1 cellular context compared by ENCODE assay signal in the genomic region with DNA sequence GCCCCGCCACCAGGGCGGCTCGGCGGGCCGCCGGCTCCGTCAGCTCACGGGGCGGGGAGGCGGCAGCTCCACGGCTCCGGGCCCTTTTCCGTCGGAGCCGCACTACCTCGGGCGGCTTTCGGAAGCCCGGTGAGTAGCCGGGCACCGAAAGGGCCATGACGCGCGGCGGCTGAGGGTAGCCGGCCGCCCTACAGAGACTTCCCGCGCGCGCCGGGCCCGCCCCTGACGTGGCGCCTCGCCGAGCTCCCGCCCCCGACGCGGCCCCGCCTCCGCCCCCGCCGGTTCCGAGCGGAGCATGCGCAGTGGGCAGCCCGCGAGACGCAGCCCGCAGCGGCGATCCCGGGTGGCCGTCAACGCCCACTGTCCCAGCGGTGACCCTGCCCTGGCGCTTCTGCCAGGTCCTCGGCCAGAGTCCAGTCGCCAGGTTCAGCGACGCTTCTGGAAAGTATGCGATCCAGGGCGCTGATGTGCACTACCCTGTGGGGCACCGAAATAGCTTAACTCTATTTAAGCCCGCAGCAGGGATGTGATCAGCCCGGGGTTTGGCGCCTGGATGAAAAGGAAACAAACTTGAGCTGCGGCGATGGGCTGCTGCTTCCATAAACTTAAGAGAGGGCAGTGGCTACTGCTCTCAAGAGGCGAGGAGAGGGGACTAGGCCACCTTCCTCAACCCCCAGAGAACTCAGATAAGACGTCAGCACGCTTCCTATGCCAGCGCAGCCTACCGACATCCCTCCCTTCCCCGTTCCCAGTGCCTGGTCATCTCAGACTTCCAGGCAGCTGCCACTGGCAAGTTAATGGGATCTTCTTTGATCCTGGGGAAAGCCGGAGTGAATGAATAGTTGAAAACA.
A peak's percentile ranks its signal among the peaks of the same experiment; 100 is the strongest.
TF ChIP-seq lines count a peak whose summit lies in the region.

A gene with protein sequence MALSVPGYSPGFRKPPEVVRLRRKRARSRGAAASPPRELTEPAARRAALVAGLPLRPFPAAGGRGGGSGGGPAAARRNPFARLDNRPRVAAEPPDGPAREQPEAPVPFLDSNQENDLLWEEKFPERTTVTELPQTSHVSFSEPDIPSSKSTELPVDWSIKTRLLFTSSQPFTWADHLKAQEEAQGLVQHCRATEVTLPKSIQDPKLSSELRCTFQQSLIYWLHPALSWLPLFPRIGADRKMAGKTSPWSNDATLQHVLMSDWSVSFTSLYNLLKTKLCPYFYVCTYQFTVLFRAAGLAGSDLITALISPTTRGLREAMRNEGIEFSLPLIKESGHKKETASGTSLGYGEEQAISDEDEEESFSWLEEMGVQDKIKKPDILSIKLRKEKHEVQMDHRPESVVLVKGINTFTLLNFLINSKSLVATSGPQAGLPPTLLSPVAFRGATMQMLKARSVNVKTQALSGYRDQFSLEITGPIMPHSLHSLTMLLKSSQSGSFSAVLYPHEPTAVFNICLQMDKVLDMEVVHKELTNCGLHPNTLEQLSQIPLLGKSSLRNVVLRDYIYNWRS (minus strand): TSS at position 200 of the 851 bp plus-strand sequence. CDS start 43 bp downstream, at position 157.

TF ChIP-seq in H1, 55 proteins besides CTCF, POLR2A, EP300 and RAD21 (continues in another document):
- peak; percentile 58; the same call in 1 of the 2 replicates for TF ChIP-seq CREB1 (IDR thresholded peaks at IDR 0.05)
- no peak for TF ChIP-seq SP1 (IDR thresholded peaks at IDR 0.05; ENCODE audit: low read depth, low read length)
- peak; percentile 5 for TF ChIP-seq NANOG (IDR thresholded peaks at IDR 0.05; ENCODE audit: insufficient read depth, low read depth, low read length, poor library complexity, severe bottlenecking)
- no peak for TF ChIP-seq RXRA (IDR thresholded peaks at IDR 0.05; ENCODE audit: insufficient read depth, low read depth, low read length)
- no peak for TF ChIP-seq GTF2F1 (IDR thresholded peaks at IDR 0.05; ENCODE audit: borderline replicate concordance, low read depth, low read length)
- TF ChIP-seq SIRT6 (IDR thresholded peaks at IDR 0.05; ENCODE audit: low read length), result no peak
- no peak for TF ChIP-seq RFX5 (IDR thresholded peaks at IDR 0.05; ENCODE audit: borderline replicate concordance, low read depth, low read length)
- TF ChIP-seq TEAD4 (IDR thresholded peaks at IDR 0.05; ENCODE audit: low read depth, low read length), result no peak
- no peak for TF ChIP-seq POU5F1 (IDR thresholded peaks at IDR 0.05; ENCODE audit: low read depth, low read length)
- TF ChIP-seq SP4 (IDR thresholded peaks at IDR 0.05; ENCODE audit: low read length), result no peak; the same call in 1 of the 2 replicates
- no peak for TF ChIP-seq CBX8 (IDR thresholded peaks at IDR 0.05; ENCODE audit: borderline replicate concordance, low read depth, low read length)
- TF ChIP-seq SAP30 (IDR thresholded peaks at IDR 0.05; ENCODE audit: insufficient read depth, insufficient replicate concordance, low read length), result no peak
- TF ChIP-seq TAF1 (IDR thresholded peaks at IDR 0.05; ENCODE audit: low read depth, low read length), result peak; percentile 75
- peak; percentile 30; the same call in 1 of the 2 replicates for TF ChIP-seq YY1 (IDR thresholded peaks at IDR 0.05; ENCODE audit: low read depth, low read length)
- no peak for TF ChIP-seq MAFK (IDR thresholded peaks at IDR 0.05; ENCODE audit: low read depth, low read length)
- TF ChIP-seq FOSL1 (IDR thresholded peaks at IDR 0.05; ENCODE audit: insufficient read depth, low read depth, low read length), result 0 out of 2 replicates have a peak, but pooled peaks have one; percentile 5
- no peak for TF ChIP-seq SUZ12 (IDR thresholded peaks at IDR 0.05; ENCODE audit: low read length)
- TF ChIP-seq SRF (IDR thresholded peaks at IDR 0.05; ENCODE audit: low read depth, low read length), result no peak
- TF ChIP-seq, protein P1, sequence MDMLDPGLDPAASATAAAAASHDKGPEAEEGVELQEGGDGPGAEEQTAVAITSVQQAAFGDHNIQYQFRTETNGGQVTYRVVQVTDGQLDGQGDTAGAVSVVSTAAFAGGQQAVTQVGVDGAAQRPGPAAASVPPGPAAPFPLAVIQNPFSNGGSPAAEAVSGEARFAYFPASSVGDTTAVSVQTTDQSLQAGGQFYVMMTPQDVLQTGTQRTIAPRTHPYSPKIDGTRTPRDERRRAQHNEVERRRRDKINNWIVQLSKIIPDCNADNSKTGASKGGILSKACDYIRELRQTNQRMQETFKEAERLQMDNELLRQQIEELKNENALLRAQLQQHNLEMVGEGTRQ (IDR thresholded peaks at IDR 0.05; ENCODE audit: low read length), result no peak
- TF ChIP-seq SP2 (IDR thresholded peaks at IDR 0.05; ENCODE audit: low read length), result no peak
- TF ChIP-seq GABPA (IDR thresholded peaks at IDR 0.05; ENCODE audit: borderline replicate concordance, insufficient read depth, low read length), result no peak
- TF ChIP-seq, protein P2, sequence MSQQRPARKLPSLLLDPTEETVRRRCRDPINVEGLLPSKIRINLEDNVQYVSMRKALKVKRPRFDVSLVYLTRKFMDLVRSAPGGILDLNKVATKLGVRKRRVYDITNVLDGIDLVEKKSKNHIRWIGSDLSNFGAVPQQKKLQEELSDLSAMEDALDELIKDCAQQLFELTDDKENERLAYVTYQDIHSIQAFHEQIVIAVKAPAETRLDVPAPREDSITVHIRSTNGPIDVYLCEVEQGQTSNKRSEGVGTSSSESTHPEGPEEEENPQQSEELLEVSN (IDR thresholded peaks at IDR 0.05), result no peak; the same call in 1 of the 2 replicates
- no peak for TF ChIP-seq JUN (IDR thresholded peaks at IDR 0.05; ENCODE audit: low read depth, low read length)
- no peak for TF ChIP-seq BCL11A (IDR thresholded peaks at IDR 0.05; ENCODE audit: low read depth in 2 of 2, low read length in 2 of 2)
- no peak for TF ChIP-seq HDAC6 (IDR thresholded peaks at IDR 0.05; ENCODE audit: low read depth, low read length)
- no peak for TF ChIP-seq KDM5A (IDR thresholded peaks at IDR 0.05; ENCODE audit: low read length)
- no peak for TF ChIP-seq HDAC2 (IDR thresholded peaks at IDR 0.05; ENCODE audit: borderline replicate concordance in 1 of 2, low read depth in 2 of 2, low read length in 2 of 2)
- TF ChIP-seq ZNF274 (IDR thresholded peaks at IDR 0.05; ENCODE audit: borderline replicate concordance, extremely low read depth, low read length), result no peak
- TF ChIP-seq BRCA1 (IDR thresholded peaks at IDR 0.05; ENCODE audit: low read depth, low read length), result no peak
- no peak for TF ChIP-seq RNF2 (IDR thresholded peaks at IDR 0.05; ENCODE audit: borderline replicate concordance, low read depth, low read length, missing control alignments, poor library complexity, severe bottlenecking)
- no peak for TF ChIP-seq CHD7 (IDR thresholded peaks at IDR 0.05; ENCODE audit: insufficient replicate concordance, low read length)
- TF ChIP-seq KDM1A (IDR thresholded peaks at IDR 0.05; ENCODE audit: borderline replicate concordance, low read length), result no peak
- TF ChIP-seq NRF1 (IDR thresholded peaks at IDR 0.05; ENCODE audit: low read depth, low read length), result peak; percentile 78
- TF ChIP-seq JUND (IDR thresholded peaks at IDR 0.05; ENCODE audit: low read length), result no peak
- no peak; the same call in 1 of the 2 replicates for TF ChIP-seq RBBP5 (IDR thresholded peaks at IDR 0.05; ENCODE audit: borderline replicate concordance, low read depth, low read length)
- TF ChIP-seq ATF2 (IDR thresholded peaks at IDR 0.05; ENCODE audit: low read length), result no peak
- TF ChIP-seq PHF8 (conservative IDR thresholded peaks at IDR 0.05; ENCODE audit: low read depth, low read length), result peak; percentile 75; the same call in 1 of the 2 replicates
- TF ChIP-seq TBP (IDR thresholded peaks at IDR 0.05; ENCODE audit: low read depth, low read length), result peak; percentile 20; the same call in 1 of the 2 replicates
- TF ChIP-seq CHD2 (IDR thresholded peaks at IDR 0.05; ENCODE audit: low read length), result no peak
- peak; percentile 15 to 76; a peak in 3 of 4 replicates for TF ChIP-seq SIN3A (conservative IDR thresholded peaks at IDR 0.05 in 1 of 2, IDR thresholded peaks at IDR 0.05 in 1 of 2; ENCODE audit: low read depth in 1 of 2, low read length in 2 of 2)
- peak; percentile 67 for TF ChIP-seq TAF7 (optimal IDR thresholded peaks at IDR 0.05; ENCODE audit: borderline replicate concordance, low read depth, low read length)
- TF ChIP-seq CTBP2 (IDR thresholded peaks at IDR 0.05; ENCODE audit: borderline replicate concordance, insufficient read depth, insufficient read length, low read length), result no peak
- TF ChIP-seq EGR1 (IDR thresholded peaks at IDR 0.05; ENCODE audit: borderline replicate concordance, low read depth, low read length), result peak; percentile 78; the same call in 1 of the 2 replicates
- peak; percentile 34; the same call in 1 of the 2 replicates for TF ChIP-seq POLR2AphosphoS5 (IDR thresholded peaks at IDR 0.05; ENCODE audit: low read depth, low read length)
- TF ChIP-seq EZH2 (IDR thresholded peaks at IDR 0.05; ENCODE audit: low read depth, low read length, severe bottlenecking), result peak; percentile 35
- TF ChIP-seq KDM4A (IDR thresholded peaks at IDR 0.05; ENCODE audit: low read depth, low read length, severe bottlenecking), result peak; percentile 73
- no peak for TF ChIP-seq TCF12 (IDR thresholded peaks at IDR 0.05; ENCODE audit: low read depth, low read length)
- no peak for TF ChIP-seq ASH2L (IDR thresholded peaks at IDR 0.05; ENCODE audit: low read length)
- TF ChIP-seq, protein P3, sequence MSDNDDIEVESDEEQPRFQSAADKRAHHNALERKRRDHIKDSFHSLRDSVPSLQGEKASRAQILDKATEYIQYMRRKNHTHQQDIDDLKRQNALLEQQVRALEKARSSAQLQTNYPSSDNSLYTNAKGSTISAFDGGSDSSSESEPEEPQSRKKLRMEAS (IDR thresholded peaks at IDR 0.05), result peak; percentile 30; the same call in 1 of the 2 replicates
